Comparison of ENCODE assay signal across 11 cellular contexts in genomic region chr12:124188561-124189405, GRCh38.
DNase-seq lines count a peak whose midpoint lies in the region; ATAC-seq and TF ChIP-seq lines count a peak whose summit lies in the region.
"Had no signal": no experiment of that assay in that cellular context is flagged by ENCODE, and none has a peak within 500 bp of the region (broad histone marks: within the 10 kb centered on the region; RNA-seq: fewer than 3 reads in every experiment).

No MANE protein-coding gene starts in this region.

- peaks cover 5% of the 10 kb centered on the region for H3K9me3 ChIP-seq in adipocyte (ENCODE audit: control insufficient read depth, low read length)
- H3K9me3 ChIP-seq in right lobe of liver = no peaks in the 10 kb centered on the region
- H3K9me3 ChIP-seq in CD8-positive, alpha-beta memory T cell (ENCODE audit: low read length) = no peaks in the 10 kb centered on the region
- H3K9me3 ChIP-seq: sigmoid colon had no signal

- intact Hi-C loops in right lobe of liver (cut with DNase I) = no loop called here

- WGBS in right lobe of liver (ENCODE audit: insufficient coverage, low coverage, low lambda C conversion rate, missing lambda C conversion rate) = 48% methylated on average over 6 of the region's 15 CpGs

- no peaks in the 10 kb centered on the region for H3K36me3 Mint-ChIP-seq in effector memory CD8-positive, alpha-beta T cell (ENCODE audit: insufficient read depth)
- H3K36me3 Mint-ChIP-seq in CD8-positive, alpha-beta memory T cell = no peaks in the 10 kb centered on the region
- no peaks in the 10 kb centered on the region for H3K36me3 Mint-ChIP-seq in T-helper 2 cell treated with Interferon-gamma antibody and Interleukin-4, amounts not matched to agents 5 μg/mL and 100 μg/mL, for 36 hours (ENCODE audit: low read depth)

- H3K27me3 ChIP-seq in adipocyte (replicated peaks; ENCODE audit: control insufficient read depth, insufficient read depth, low read length) (peaks cover 22% of the 10 kb centered on the region), right lobe of liver (no peaks in the 10 kb centered on the region)
- H3K27me3 ChIP-seq in CD8-positive, alpha-beta memory T cell (ENCODE audit: insufficient read depth, low read length, poor library complexity, severe bottlenecking) = no peaks in the 10 kb centered on the region
- H3K27me3 ChIP-seq: sigmoid colon had no signal

- POLR2A ChIA-PET in CD8-positive, alpha-beta memory T cell (lab: Charles Lee) = no interaction called here

- no peak overlapping the region for H3K4me3 Mint-ChIP-seq in effector memory CD8-positive, alpha-beta T cell
- no peak overlapping the region for H3K4me3 Mint-ChIP-seq in CD8-positive, alpha-beta memory T cell
- H3K4me3 Mint-ChIP-seq in T-helper 2 cell treated with Interferon-gamma antibody and Interleukin-4, amounts not matched to agents 5 μg/mL and 100 μg/mL, for 36 hours = no peak overlapping the region
- H3K4me3 Mint-ChIP-seq: activated T-helper 17 cell treated with anti-CD3 and anti-CD28 coated beads, Interleukin-2, amount 50 U/mL, for 72 hours had no signal

- H3K4me1 ChIP-seq in adipocyte (ENCODE audit: control insufficient read depth, insufficient read depth, low read length) (no peaks in the 10 kb centered on the region), right lobe of liver (peaks cover 0 to 5% (median 0%) of the 10 kb centered on the region in 4 donors)
- H3K4me1 ChIP-seq in CD8-positive, alpha-beta memory T cell (ENCODE audit: insufficient read depth, low read length) = no peaks in the 10 kb centered on the region

- TF ChIP-seq POLR2A in right lobe of liver (IDR thresholded peaks at IDR 0.05) = no peak

- ATAC-seq in right lobe of liver = peak; percentile 22 to 92 (median 42)
- no peak for ATAC-seq in HG03571 (IDR thresholded peaks at IDR 0.05; ENCODE audit: unreplicated experiment)
- ATAC-seq in effector memory CD8-positive, alpha-beta T cell (replicated peaks) = no peak
- ATAC-seq: activated T-helper 17 cell treated with anti-CD3 and anti-CD28 coated beads, Interleukin-2, amount 50 U/mL, for 72 hours had no signal

- H3K4me1 Mint-ChIP-seq in effector memory CD8-positive, alpha-beta T cell (ENCODE audit: low read depth in 2 of 2) = no peaks in the 10 kb centered on the region
- H3K4me1 Mint-ChIP-seq in CD8-positive, alpha-beta memory T cell = no peaks in the 10 kb centered on the region
- peaks cover 3% of the 10 kb centered on the region for H3K4me1 Mint-ChIP-seq in T-helper 2 cell treated with Interferon-gamma antibody and Interleukin-4, amounts not matched to agents 5 μg/mL and 100 μg/mL, for 36 hours (ENCODE audit: low read depth)
- H3K4me1 Mint-ChIP-seq: activated T-helper 17 cell treated with anti-CD3 and anti-CD28 coated beads, Interleukin-2, amount 50 U/mL, for 72 hours had no signal

- no peaks in the 10 kb centered on the region for H3K36me3 ChIP-seq in adipocyte (ENCODE audit: control insufficient read depth, insufficient read depth, low read length, severe bottlenecking)
- no peaks in the 10 kb centered on the region for H3K36me3 ChIP-seq in right lobe of liver
- no peaks in the 10 kb centered on the region for H3K36me3 ChIP-seq in CD8-positive, alpha-beta memory T cell (ENCODE audit: insufficient read depth, low read length)
- H3K36me3 ChIP-seq: sigmoid colon had no signal

- no peaks in the 10 kb centered on the region for H3K9me3 Mint-ChIP-seq in effector memory CD8-positive, alpha-beta T cell
- peaks cover 0 to 3% (median 0%) of the 10 kb centered on the region in 5 donors for H3K9me3 Mint-ChIP-seq in CD8-positive, alpha-beta memory T cell
- H3K9me3 Mint-ChIP-seq in T-helper 2 cell treated with Interferon-gamma antibody and Interleukin-4, amounts not matched to agents 5 μg/mL and 100 μg/mL, for 36 hours = no peaks in the 10 kb centered on the region
- H3K9me3 Mint-ChIP-seq: activated T-helper 17 cell treated with anti-CD3 and anti-CD28 coated beads, Interleukin-2, amount 50 U/mL, for 72 hours had no signal

- peak; percentile 0 for DNase-seq in LHCN-M2 (ENCODE audit: low read depth)
- peak; percentile 31 for DNase-seq in adipocyte (ENCODE audit: low read depth)
- DNase-seq in right lobe of liver = no peak
- no peak for DNase-seq in effector memory CD8-positive, alpha-beta T cell
- DNase-seq in CD8-positive, alpha-beta memory T cell = no peak
- DNase-seq in T-helper 2 cell treated with Interferon-gamma antibody and Interleukin-4, amounts not matched to agents 5 μg/mL and 100 μg/mL, for 36 hours (ENCODE audit: low spot score) = no peak
- DNase-seq: SHP77 treated with DMSO at 0.1 percent for 48 hours, sigmoid colon had no signal

- no peak overlapping the region for H3K27ac Mint-ChIP-seq in effector memory CD8-positive, alpha-beta T cell
- H3K27ac Mint-ChIP-seq in CD8-positive, alpha-beta memory T cell = no peak overlapping the region
- no peak overlapping the region for H3K27ac Mint-ChIP-seq in T-helper 2 cell treated with Interferon-gamma antibody and Interleukin-4, amounts not matched to agents 5 μg/mL and 100 μg/mL, for 36 hours
- H3K27ac Mint-ChIP-seq: activated T-helper 17 cell treated with anti-CD3 and anti-CD28 coated beads, Interleukin-2, amount 50 U/mL, for 72 hours had no signal

- no peak overlapping the region for H3K9ac ChIP-seq in adipocyte (ENCODE audit: low read length)

- TF ChIP-seq CTCF in 22Rv1 (IDR thresholded peaks at IDR 0.05) (no peak), right lobe of liver (IDR thresholded peaks at IDR 0.05) (no peak)

- H3K4me3 ChIP-seq in adipocyte (ENCODE audit: low read length) (no peak overlapping the region), right lobe of liver (no peak overlapping the region)
- no peak overlapping the region for H3K4me3 ChIP-seq in CD8-positive, alpha-beta memory T cell (ENCODE audit: low read length)
- H3K4me3 ChIP-seq: sigmoid colon had no signal

- CTCF ChIA-PET in CD8-positive, alpha-beta memory T cell (lab: Charles Lee) = no interaction called here

- H3K27ac ChIP-seq in 22Rv1 = peak overlapping the region; percentile 65
- H3K27ac ChIP-seq in right lobe of liver = no peak overlapping the region
- no peak overlapping the region for H3K27ac ChIP-seq in CD8-positive, alpha-beta memory T cell (ENCODE audit: low read depth, low read length)
- H3K27ac ChIP-seq: sigmoid colon had no signal

- H3K27me3 Mint-ChIP-seq in effector memory CD8-positive, alpha-beta T cell = peaks cover 6 to 57% of the 10 kb centered on the region in 2 donors
- peaks cover 3 to 5% of the 10 kb centered on the region in 2 donors for H3K27me3 Mint-ChIP-seq in CD8-positive, alpha-beta memory T cell
- no peaks in the 10 kb centered on the region for H3K27me3 Mint-ChIP-seq in T-helper 2 cell treated with Interferon-gamma antibody and Interleukin-4, amounts not matched to agents 5 μg/mL and 100 μg/mL, for 36 hours (ENCODE audit: low read depth)

Comparison
In these comparisons a context has a peak if more than half of its experiments do, and no peak if none do; other contexts are left out.
1. DNase-seq: peak in LHCN-M2 (single experiment) and adipocyte (single experiment); none in right lobe of liver (0 of 3), effector memory CD8-positive, alpha-beta T cell (0 of 3), CD8-positive, alpha-beta memory T cell (0 of 5) and T-helper 2 cell treated with Interferon-gamma antibody and Interleukin-4, amounts not matched to agents 5 μg/mL and 100 μg/mL, for 36 hours (single experiment).
2. ATAC-seq: peak in right lobe of liver (4 of 4); none in HG03571 (single experiment) and effector memory CD8-positive, alpha-beta T cell (single experiment).